27 cellular contexts compared by ENCODE assay signal in the genomic region with DNA sequence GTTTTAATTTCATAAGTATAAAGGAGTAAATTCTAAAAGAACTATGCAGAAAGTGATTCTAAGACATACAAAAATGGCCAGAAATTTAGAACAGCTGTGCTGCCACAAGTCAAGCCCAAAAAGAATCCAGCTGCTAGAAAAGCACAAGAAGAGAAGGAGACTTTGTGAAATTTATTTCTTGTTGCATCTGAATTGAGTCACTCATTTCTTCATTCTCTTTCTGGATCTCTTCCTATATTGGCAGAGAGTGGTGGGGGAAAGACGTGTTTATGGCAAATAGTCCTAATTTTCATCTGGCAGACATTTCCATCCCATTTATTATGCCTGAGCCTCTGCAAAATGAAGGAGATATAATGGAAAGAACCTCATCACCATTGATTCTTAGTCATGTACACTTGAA.
"Had no signal": no experiment of that assay in that cellular context is flagged by ENCODE, and none has a peak within 500 bp of the region (broad histone marks: within the 10 kb centered on the region; RNA-seq: fewer than 3 reads in every experiment).

No MANE protein-coding gene starts in this region.

- H3K27me3 ChIP-seq: heart left ventricle, ovary, thyroid gland had no signal

- H3K36me3 Mint-ChIP-seq: activated naive CD4-positive, alpha-beta T cell treated with anti-CD3 and anti-CD28 coated beads, Interleukin-2, amount 50 U/mL, for 72 hours; mesothelial cell of epicardium; naive thymus-derived CD4-positive, alpha-beta T cell; stimulated activated naive B cell treated with anti-CD40 and anti-IgM and Interleukin-4, amounts not matched to agents 10 μg/mL and 1 μg/mL and 100 μg/mL, for 72 hours; T-cell had no signal

- H3K4me1 ChIP-seq: prostate gland, stomach, thyroid gland had no signal

- H3K27ac ChIP-seq: epithelial cell of prostate, ovary, prostate gland, thyroid gland had no signal

- H3K9me3 ChIP-seq: esophagus squamous epithelium, heart left ventricle, ovary, prostate gland, stomach, thyroid gland had no signal

- H3K9me3 Mint-ChIP-seq: activated B cell treated with CpG ODN at 0.5 μM for 24 hours; activated CD8-positive, alpha-beta T cell treated with anti-CD3 and anti-CD28 coated beads for 36 hours; activated naive CD4-positive, alpha-beta T cell treated with anti-CD3 and anti-CD28 coated beads, Interleukin-2, amount 50 U/mL, for 72 hours; activated T-cell treated with anti-CD3 and anti-CD28 coated beads, Interleukin-2, amount 50 U/mL, for 72 hours; mesothelial cell of epicardium; naive thymus-derived CD4-positive, alpha-beta T cell; stimulated activated naive B cell treated with anti-CD40 and anti-IgM and Interleukin-4, amounts not matched to agents 10 μg/mL and 1 μg/mL and 100 μg/mL, for 72 hours; T-cell; T-helper 2 cell treated with Interferon-gamma antibody and Interleukin-4, amounts not matched to agents 5 μg/mL and 100 μg/mL, for 36 hours had no signal

- DNase-seq: activated B cell treated with CpG ODN at 0.5 μM for 24 hours; activated CD4-positive, alpha-beta T cell treated with anti-CD3 and anti-CD28 coated beads, Interleukin-2, amount 50 U/mL, for 1 hour; activated CD8-positive, alpha-beta T cell treated with anti-CD3 and anti-CD28 coated beads for 36 hours; activated naive CD4-positive, alpha-beta T cell; activated T-cell treated with anti-CD3 and anti-CD28 coated beads, Interleukin-2, amount 50 U/mL, for 72 hours; dermis blood vessel endothelial cell; effector CD4-positive, alpha-beta T cell; esophagus squamous epithelium; foreskin fibroblast; heart left ventricle; islet precursor cell; naive thymus-derived CD4-positive, alpha-beta T cell; ovary; retina; stimulated activated CD4-positive, alpha-beta T cell treated with anti-CD3 and anti-CD28 coated beads, Interleukin-15, amount 100 ng/mL, for 24 hours; stimulated activated CD4-positive, alpha-beta T cell treated with anti-CD3 and anti-CD28 coated beads, Interleukin-2, amount 100 ng/mL, for 24 hours; stimulated activated naive B cell treated with anti-CD40 and anti-IgM and Interleukin-4, amounts not matched to agents 10 μg/mL and 1 μg/mL and 100 μg/mL, for 72 hours; stomach; T-cell; thyroid gland had no signal

- H3K36me3 ChIP-seq: esophagus squamous epithelium, heart left ventricle, ovary, prostate gland, stomach, thyroid gland had no signal

- H3K4me1 Mint-ChIP-seq: activated B cell treated with CpG ODN at 0.5 μM for 24 hours; mesothelial cell of epicardium; naive thymus-derived CD4-positive, alpha-beta T cell; stimulated activated naive B cell treated with anti-CD40 and anti-IgM and Interleukin-4, amounts not matched to agents 10 μg/mL and 1 μg/mL and 100 μg/mL, for 72 hours; T-cell had no signal

- H3K4me3 Mint-ChIP-seq: activated B cell treated with CpG ODN at 0.5 μM for 24 hours; activated CD8-positive, alpha-beta T cell treated with anti-CD3 and anti-CD28 coated beads for 36 hours; activated T-cell treated with anti-CD3 and anti-CD28 coated beads, Interleukin-2, amount 50 U/mL, for 72 hours; mesothelial cell of epicardium; naive thymus-derived CD4-positive, alpha-beta T cell; stimulated activated naive B cell treated with anti-CD40 and anti-IgM and Interleukin-4, amounts not matched to agents 10 μg/mL and 1 μg/mL and 100 μg/mL, for 72 hours; T-cell; T-helper 2 cell treated with Interferon-gamma antibody and Interleukin-4, amounts not matched to agents 5 μg/mL and 100 μg/mL, for 36 hours had no signal

- ATAC-seq: activated CD8-positive, alpha-beta T cell treated with anti-CD3 and anti-CD28 coated beads for 36 hours; activated naive CD4-positive, alpha-beta T cell treated with anti-CD3 and anti-CD28 coated beads, Interleukin-2, amount 50 U/mL, for 72 hours; activated T-cell treated with anti-CD3 and anti-CD28 coated beads, Interleukin-2, amount 50 U/mL, for 72 hours; naive thymus-derived CD4-positive, alpha-beta T cell; stimulated activated naive B cell treated with anti-CD40 and anti-IgM and Interleukin-4, amounts not matched to agents 10 μg/mL and 1 μg/mL and 100 μg/mL, for 72 hours; T-cell had no signal

- FAIRE-seq: bronchial epithelial cell, colon had no signal

- H3K4me3 ChIP-seq: esophagus squamous epithelium, heart left ventricle, ovary, prostate gland, stomach, thyroid gland had no signal

- H3K27ac Mint-ChIP-seq: activated B cell treated with CpG ODN at 0.5 μM for 24 hours; activated CD8-positive, alpha-beta T cell treated with anti-CD3 and anti-CD28 coated beads for 36 hours; activated naive CD4-positive, alpha-beta T cell treated with anti-CD3 and anti-CD28 coated beads, Interleukin-2, amount 50 U/mL, for 72 hours; activated T-cell treated with anti-CD3 and anti-CD28 coated beads, Interleukin-2, amount 50 U/mL, for 72 hours; mesothelial cell of epicardium; naive thymus-derived CD4-positive, alpha-beta T cell; stimulated activated naive B cell treated with anti-CD40 and anti-IgM and Interleukin-4, amounts not matched to agents 10 μg/mL and 1 μg/mL and 100 μg/mL, for 72 hours; T-cell; T-helper 2 cell treated with Interferon-gamma antibody and Interleukin-4, amounts not matched to agents 5 μg/mL and 100 μg/mL, for 36 hours had no signal
